1 cellular context compared by ENCODE assay signal in the genomic region with DNA sequence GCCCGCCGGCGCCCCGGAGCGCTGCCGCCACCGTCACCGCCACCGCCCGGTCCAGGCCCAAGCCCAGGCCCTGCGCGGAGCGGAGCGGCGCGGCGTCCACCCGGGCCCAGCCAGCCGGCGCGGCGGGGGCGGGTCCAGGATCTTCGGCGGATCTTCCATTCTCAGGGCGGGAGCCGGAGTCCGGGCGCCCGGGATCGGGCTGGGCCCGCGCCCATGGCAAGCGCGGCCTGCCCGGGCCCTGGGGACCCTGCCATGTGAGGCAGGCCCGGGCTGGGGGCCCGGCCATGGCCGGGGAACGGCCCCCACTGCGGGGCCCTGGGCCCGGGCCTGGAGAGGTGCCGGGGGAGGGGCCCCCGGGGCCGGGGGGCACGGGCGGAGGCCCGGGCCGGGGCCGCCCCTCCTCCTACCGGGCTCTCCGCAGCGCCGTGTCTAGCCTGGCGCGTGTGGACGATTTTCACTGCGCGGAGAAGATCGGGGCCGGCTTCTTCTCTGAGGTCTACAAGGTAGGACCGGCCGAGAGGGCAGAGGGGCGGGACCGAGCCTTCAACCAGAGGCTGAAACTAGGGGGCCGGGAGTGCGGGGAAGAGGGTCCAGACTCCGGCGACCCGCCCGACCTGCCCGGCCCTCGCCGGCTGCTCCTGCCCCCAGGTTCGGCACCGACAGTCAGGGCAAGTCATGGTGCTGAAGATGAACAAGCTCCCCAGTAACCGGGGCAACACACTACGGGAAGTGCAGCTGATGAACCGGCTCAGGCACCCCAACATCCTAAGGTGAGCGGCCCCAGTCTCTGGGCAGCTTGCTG.
TF ChIP-seq lines count a peak whose summit lies in the region.

No MANE protein-coding gene starts in this region.

TF ChIP-seq in HepG2, 621 proteins besides CTCF, POLR2A, EP300 and RAD21 (continued from another document):
- TF ChIP-seq GABPB1 (CRISPR knock-in tag; IDR thresholded peaks at IDR 0.05), result 0 out of 2 replicates have a peak, but pooled peaks have one; percentile 12
- no peak for TF ChIP-seq RELA (CRISPR knock-in tag; IDR thresholded peaks at IDR 0.05)
- peak; percentile 29; the same call in 1 of the 2 replicates for TF ChIP-seq ZFY (CRISPR knock-in tag; IDR thresholded peaks at IDR 0.05)
- no peak for TF ChIP-seq MXD4 (CRISPR knock-in tag; IDR thresholded peaks at IDR 0.05)
TF ChIP-seq in HepG2: peak in this region for 10.
